In genomic region chr4:133711817-133712216, GRCh38 we compare ENCODE assay signal across 19 cellular contexts.
DNase-seq lines count a peak whose midpoint lies in the region; ATAC-seq, FAIRE-seq and TF ChIP-seq lines count a peak whose summit lies in the region.
"Had no signal": no experiment of that assay in that cellular context is flagged by ENCODE, and none has a peak within 500 bp of the region (broad histone marks: within the 10 kb centered on the region; RNA-seq: fewer than 3 reads in every experiment).

No MANE protein-coding gene starts in this region.

- H2AFZ ChIP-seq in Karpas-422 (ENCODE audit: low read length) (0 out of 2 replicates have a peak overlapping the region, but pooled peaks have one; percentile 55), K562 (ENCODE audit: low read depth, low read length) (no peak overlapping the region)

- TF ChIP-seq POLR2A in K562 (conservative IDR thresholded peaks at IDR 0.05), result no peak

- no peaks in the 10 kb centered on the region for H3K4me1 ChIP-seq in Karpas-422 (ENCODE audit: low read length)
- H3K4me1 ChIP-seq in K562 (replicated peaks in 1 of 2; ENCODE audit: control insufficient read depth in 2 of 2, insufficient read depth in 2 of 2, low read length in 2 of 2), result no peaks in the 10 kb centered on the region
- no peaks in the 10 kb centered on the region for H3K4me1 ChIP-seq in mesendoderm (ENCODE audit: control insufficient read depth, low read depth, low read length)
- H3K4me1 ChIP-seq: spleen had no signal

- intact Hi-C loops in K562 (cut with micrococcal nuclease), result no loop called here

- no peak overlapping the region for H4K5ac ChIP-seq in mesendoderm (ENCODE audit: low read length)

- no peaks in the 10 kb centered on the region for H3K9me2 ChIP-seq in Karpas-422 (replicated peaks; ENCODE audit: insufficient read depth, low read length)

- H3K36me3 ChIP-seq in Karpas-422 (ENCODE audit: insufficient read depth, low read length) (no peaks in the 10 kb centered on the region), K562 (ENCODE audit: control insufficient read depth, insufficient read depth, low read length) (no peaks in the 10 kb centered on the region), mesendoderm (ENCODE audit: control insufficient read depth, insufficient read depth, low read length) (no peaks in the 10 kb centered on the region)
- H3K36me3 ChIP-seq: spleen had no signal

- H3K27me3 ChIP-seq in Karpas-422 (ENCODE audit: low read length) (no peaks in the 10 kb centered on the region), K562 (ENCODE audit: control insufficient read depth in 2 of 2, insufficient read depth in 2 of 2, low read length in 2 of 2) (no peaks in the 10 kb centered on the region), mesendoderm (ENCODE audit: insufficient read depth, low read length, poor library complexity) (no peaks in the 10 kb centered on the region)
- H3K27me3 ChIP-seq: spleen had no signal

- CTCF ChIA-PET in K562 (lab: Yijun Ruan, JAX; ENCODE audit: low intra/inter-chr PET ratio), result no interaction called here

- H3K23ac ChIP-seq in mesendoderm (ENCODE audit: low read length), result no peak overlapping the region

- H3K79me2 ChIP-seq in Karpas-422 (ENCODE audit: low read length) (no peaks in the 10 kb centered on the region), K562 (ENCODE audit: control insufficient read depth, insufficient read depth, low read length) (no peaks in the 10 kb centered on the region), mesendoderm (ENCODE audit: control insufficient read depth, insufficient read depth, low read length) (no peaks in the 10 kb centered on the region)

- 8% methylated on average over 6 of the region's 6 CpGs for WGBS in K562 (ENCODE audit: insufficient coverage, low coverage, missing lambda C conversion rate)
- WGBS in mesendoderm (ENCODE audit: extremely low coverage, insufficient coverage, low lambda C conversion rate), result no CpG with 5 or more reads among the region's 6 CpGs

- no peak overlapping the region for H2BK15ac ChIP-seq in mesendoderm (replicated peaks; ENCODE audit: low read depth)

- TF ChIP-seq CTCF in K562 (IDR thresholded peaks at IDR 0.05 in 2 of 3, conservative IDR thresholded peaks at IDR 0.05 in 1 of 3; ENCODE audit: insufficient read depth in 2 of 3, low read depth in 1 of 3, low read length in 3 of 3), result no peak

- in situ Hi-C loops in K562 (cut with MboI), result no loop called here

- no peak for TF ChIP-seq EP300 in K562 (IDR thresholded peaks at IDR 0.05; ENCODE audit: low read length)

- no peak for FAIRE-seq in K562 (lab: Jason Lieb, UNC)

- DNase-seq in EH (ENCODE audit: low read depth), result peak; percentile 64
- no peak for DNase-seq in Karpas-422
- DNase-seq in K562 (ENCODE audit: extremely low read depth in 1 of 4, low spot score in 3 of 4), result no peak
- peak; percentile 45 for DNase-seq in mesendoderm
- no peak for DNase-seq in substantia nigra (lab: John Stamatoyannopoulos, UW)
- DNase-seq in NCI-H82 treated with DMSO at 0.1 percent for 48 hours (lab: John Stamatoyannopoulos, UW; ENCODE audit: unreplicated experiment), result no peak
- no peak for DNase-seq in midbrain (lab: John Stamatoyannopoulos, UW)
- DNase-seq: activated naive CD8-positive, alpha-beta T cell treated with anti-CD3 and anti-CD28 coated beads, Interleukin-2, amount 10 ng/mL, durations not matched to agents 7 days and 5 days; activated T-cell treated with anti-CD3 and anti-CD28 coated beads, Interleukin-2, amount 50 U/mL, for 72 hours; mucosa of descending colon; NCI-H1436; NCI-H2171; NCI-H748 treated with DMSO at 0.1 percent for 48 hours; spleen; stimulated activated CD4-positive, alpha-beta T cell treated with anti-CD3 and anti-CD28 coated beads, Interleukin-4, amount 100 ng/mL, for 4 hours had no signal

- POLR2A ChIA-PET in K562 (lab: Yijun Ruan, JAX), result no interaction called here

- H4K20me1 ChIP-seq in Karpas-422 (ENCODE audit: insufficient read depth, low read depth, low read length) (no peaks in the 10 kb centered on the region), K562 (replicated peaks; ENCODE audit: control insufficient read depth, insufficient read depth, low read length) (no peaks in the 10 kb centered on the region)

- H3K9me3 ChIP-seq in Karpas-422 (ENCODE audit: low read length) (peaks cover 3% of the 10 kb centered on the region; the same call in 1 of the 2 replicates), K562 (replicated peaks; ENCODE audit: control insufficient read depth, insufficient read depth, low read depth, low read length) (no peaks in the 10 kb centered on the region)
- H3K9me3 ChIP-seq: mucosa of descending colon had no signal

- no peak overlapping the region for H2BK5ac ChIP-seq in mesendoderm (ENCODE audit: low read length)

- no peak overlapping the region for H4K8ac ChIP-seq in mesendoderm (ENCODE audit: low read depth, low read length)

- ATAC-seq in K562, result no peak
- no peak for ATAC-seq in GM19328 (IDR thresholded peaks at IDR 0.05; ENCODE audit: unreplicated experiment)
- ATAC-seq: activated CD4-positive, CD25-positive, alpha-beta regulatory T cell treated with anti-CD3 and anti-CD28 coated beads, Interleukin-2, amount 50 U/mL, for 24 hours; activated T-cell treated with anti-CD3 and anti-CD28 coated beads, Interleukin-2, amount 50 U/mL, for 72 hours; left lobe of liver; mucosa of descending colon had no signal

- H3K9ac ChIP-seq in Karpas-422 (ENCODE audit: low read length) (no peak overlapping the region), K562 (ENCODE audit: insufficient read depth in 1 of 2, low read depth in 2 of 2, low read length in 2 of 2) (no peak overlapping the region), mesendoderm (ENCODE audit: low read length) (no peak overlapping the region)

- no peak overlapping the region for H3K18ac ChIP-seq in mesendoderm (ENCODE audit: low read length)

- H3K4me2 ChIP-seq in Karpas-422 (ENCODE audit: low read depth, low read length, poor library complexity, severe bottlenecking) (no peak overlapping the region), K562 (ENCODE audit: insufficient read depth, low read length) (no peak overlapping the region), mesendoderm (ENCODE audit: low read length) (no peak overlapping the region)

- TF ChIP-seq RAD21 in K562 (CRISPR knock-in tag; conservative IDR thresholded peaks at IDR 0.05 in 1 of 2, IDR thresholded peaks at IDR 0.05 in 1 of 2), result no peak

- H3K79me1 ChIP-seq in mesendoderm (ENCODE audit: low read length), result no peaks in the 10 kb centered on the region

- H3K9me1 ChIP-seq in K562 (ENCODE audit: control insufficient read depth, insufficient read depth, low read length), result no peaks in the 10 kb centered on the region

- no peak overlapping the region for H2AK5ac ChIP-seq in mesendoderm (ENCODE audit: low read length)

- no peak overlapping the region for H3K4ac ChIP-seq in mesendoderm (ENCODE audit: low read depth, low read length)

- H3K56ac ChIP-seq in mesendoderm (ENCODE audit: low read length), result no peak overlapping the region

- H3K27ac ChIP-seq in Karpas-422 (ENCODE audit: low read length), result no peak overlapping the region
- H3K27ac ChIP-seq in K562 (ENCODE audit: extremely low read depth, low read depth, low read length), result no peak overlapping the region
- H3K27ac ChIP-seq in mesendoderm (ENCODE audit: low read depth, low read length), result no peak overlapping the region
- H3K27ac ChIP-seq in substantia nigra (ENCODE audit: low read depth, low read length, poor library complexity, severe bottlenecking), result no peak overlapping the region
- H3K27ac ChIP-seq: epithelial cell of prostate, spleen had no signal

- H3K4me3 ChIP-seq in Karpas-422 (ENCODE audit: low read length), result no peak overlapping the region
- no peak overlapping the region for H3K4me3 ChIP-seq in K562
- no peak overlapping the region for H3K4me3 ChIP-seq in mesendoderm (ENCODE audit: low read length)
- H3K4me3 ChIP-seq: mucosa of descending colon, spleen had no signal

- H2BK120ac ChIP-seq in mesendoderm (ENCODE audit: low read depth, low read length), result no peak overlapping the region

- no TSS peak for BruUV-seq in K562 (replicated peaks; lab: Mats Ljungman, UMichigan)

TF ChIP-seq in K562, 482 proteins besides CTCF, POLR2A, EP300 and RAD21:
- peak; percentile 36; the same call in 1 of the 2 replicates for TF ChIP-seq FOSL1 (tag; conservative IDR thresholded peaks at IDR 0.05)
- TF ChIP-seq, protein P1, sequence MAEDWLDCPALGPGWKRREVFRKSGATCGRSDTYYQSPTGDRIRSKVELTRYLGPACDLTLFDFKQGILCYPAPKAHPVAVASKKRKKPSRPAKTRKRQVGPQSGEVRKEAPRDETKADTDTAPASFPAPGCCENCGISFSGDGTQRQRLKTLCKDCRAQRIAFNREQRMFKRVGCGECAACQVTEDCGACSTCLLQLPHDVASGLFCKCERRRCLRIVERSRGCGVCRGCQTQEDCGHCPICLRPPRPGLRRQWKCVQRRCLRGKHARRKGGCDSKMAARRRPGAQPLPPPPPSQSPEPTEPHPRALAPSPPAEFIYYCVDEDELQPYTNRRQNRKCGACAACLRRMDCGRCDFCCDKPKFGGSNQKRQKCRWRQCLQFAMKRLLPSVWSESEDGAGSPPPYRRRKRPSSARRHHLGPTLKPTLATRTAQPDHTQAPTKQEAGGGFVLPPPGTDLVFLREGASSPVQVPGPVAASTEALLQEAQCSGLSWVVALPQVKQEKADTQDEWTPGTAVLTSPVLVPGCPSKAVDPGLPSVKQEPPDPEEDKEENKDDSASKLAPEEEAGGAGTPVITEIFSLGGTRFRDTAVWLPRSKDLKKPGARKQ (CRISPR knock-in tag; IDR thresholded peaks at IDR 0.05), result no peak
TF ChIP-seq in K562: peak in this region for 1.

Comparison
In these comparisons a context has a peak if more than half of its experiments do, and no peak if none do; other contexts are left out.
1. DNase-seq: peak in EH (single experiment) and mesendoderm (single experiment); none in Karpas-422 (single experiment), K562 (0 of 4), substantia nigra (0 of 49), NCI-H82 treated with DMSO at 0.1 percent for 48 hours (single experiment) and midbrain (single experiment).